ENCODE assay signal across 8 cellular contexts in the genomic region with DNA sequence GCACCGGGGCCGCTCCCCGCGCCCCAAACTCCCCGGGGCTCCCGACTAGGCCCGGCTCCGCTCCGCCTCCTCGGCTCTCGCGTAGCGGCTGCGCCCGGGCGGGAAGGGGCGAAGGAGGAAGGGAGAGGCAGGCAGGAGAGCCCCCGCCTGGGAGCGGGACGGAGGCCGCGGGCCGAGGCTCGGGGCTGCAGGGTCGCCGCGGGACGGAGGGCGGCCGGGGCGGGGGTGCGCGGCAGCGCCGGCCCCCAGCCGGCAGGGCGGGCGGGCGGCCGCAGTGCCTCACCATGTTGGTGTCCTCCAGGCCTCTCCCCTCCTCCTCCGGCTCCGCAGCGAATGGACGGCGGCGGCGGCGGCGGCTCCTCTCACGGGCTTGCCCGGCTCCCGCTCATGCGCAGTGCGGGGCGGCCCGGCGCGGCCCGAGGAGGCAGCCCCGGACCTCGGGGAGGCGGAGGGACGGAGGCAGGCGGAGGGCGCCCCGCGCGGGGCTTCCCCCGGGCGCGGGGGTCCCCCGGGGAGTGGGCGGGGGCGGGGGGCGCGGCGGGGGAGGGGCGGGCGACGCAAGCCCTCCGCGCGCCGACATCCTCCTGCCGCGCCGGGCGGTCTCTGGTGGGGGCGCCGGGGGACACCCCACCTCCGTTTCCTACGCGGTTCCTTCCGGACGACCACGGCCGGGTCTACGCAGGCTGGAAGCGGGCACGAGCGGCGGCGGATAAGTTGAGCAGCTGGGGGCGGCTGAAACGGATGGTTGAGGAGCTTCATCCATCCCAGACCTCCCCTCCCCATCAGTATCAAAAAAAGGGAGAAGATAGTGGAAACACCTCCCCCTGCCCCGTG. TPM values are rescaled to one million over a fixed set of nuclear protein-coding genes. Genes with fewer than 3 reads are reported as not detected.
A peak's percentile ranks its signal among the peaks of the same experiment; 100 is the strongest.
DNase-seq lines count a peak whose midpoint lies in the region; ATAC-seq and TF ChIP-seq lines count a peak whose summit lies in the region.

A gene (minus strand): TSS at position 335 of the 834 bp plus-strand sequence. CDS start 49 bp downstream, at position 286.

- peak within 1 kb of the TSS; percentile 93 for H2AFZ ChIP-seq in PC-9

- H3F3A ChIP-seq in PC-9 (ENCODE audit: insufficient read depth, low read depth) = peaks cover 10% of the 10 kb centered on the region

- H3K4me3 ChIP-seq in PC-9 (peak within 1 kb of the TSS; percentile 68), mucosa of stomach (ENCODE audit: low read length) (peak within 1 kb of the TSS; percentile 89)

- H3K79me2 ChIP-seq in PC-9 (ENCODE audit: low read depth) = peaks cover 44% of the 10 kb centered on the region

- intact Hi-C loops in PC-9 (cut with micrococcal nuclease; ENCODE audit: unreplicated experiment) = loop anchor here (1.0 kb wide), 1 partner anchor 119 kb away; a partner anchor contains a TSS

- no peak within 1 kb of the TSS for H3K27ac ChIP-seq in PC-9

- H3K36me3 ChIP-seq in PC-9 (ENCODE audit: low read depth) (no peaks in the 10 kb centered on the region), mucosa of stomach (ENCODE audit: control insufficient read depth, insufficient read depth, low read length) (no peaks in the 10 kb centered on the region)

- H3K9me3 ChIP-seq in PC-9 (ENCODE audit: insufficient read depth, low read depth) = no peaks in the 10 kb centered on the region
- H3K9me3 ChIP-seq in mucosa of stomach (ENCODE audit: control insufficient read depth, low read length) = no peaks in the 10 kb centered on the region

- peak within 1 kb of the TSS; percentile 92 for H3K4me2 ChIP-seq in PC-9

- peak within 1 kb of the TSS; percentile 92 for H3K9ac ChIP-seq in mucosa of stomach (ENCODE audit: low read length)

- CTCF ChIA-PET in PC-9 (lab: Charles Lee) = no interaction called here

- H3K27me3 ChIP-seq in PC-9 (ENCODE audit: insufficient read depth, low read depth) (no peaks in the 10 kb centered on the region), mucosa of stomach (ENCODE audit: control insufficient read depth, insufficient read depth, low read length) (no peaks in the 10 kb centered on the region)

- DNase-seq in DMS114 treated with DMSO at 0.1 percent for 48 hours (lab: John Stamatoyannopoulos, UW; ENCODE audit: unreplicated experiment) (peak; percentile 53), HuH-7 (ENCODE audit: low spot score) (peak; percentile 90), PC-9 (peak; percentile 79 to 97), erythroblast (lab: John Stamatoyannopoulos, UW) (peak; percentile 91 to 95)
- DNase-seq in activated T-cell treated with anti-CD3 and anti-CD28 coated beads, Interleukin-2, amount 50 U/mL, for 1 hour = peak; percentile 89
- peak; percentile 90 for DNase-seq in stimulated activated CD8-positive, alpha-beta memory T cell treated with anti-CD3 and anti-CD28 coated beads, Interleukin-4, amount 100 ng/mL, for 48 hours

- ATAC-seq in GM21515 (IDR thresholded peaks at IDR 0.05; ENCODE audit: unreplicated experiment) = peak; percentile 86

- H3K4me1 ChIP-seq in PC-9 (replicated peaks; ENCODE audit: insufficient read depth) (peaks cover 20% of the 10 kb centered on the region), mucosa of stomach (ENCODE audit: control insufficient read depth, insufficient read depth, low read length) (no peaks in the 10 kb centered on the region)

- POLR2A ChIA-PET in PC-9 (lab: Charles Lee; ENCODE audit: unreplicated experiment) = no interaction called here

- H4K20me1 ChIP-seq in PC-9 (ENCODE audit: insufficient read depth) = peaks cover 29% of the 10 kb centered on the region

- H3K9me2 ChIP-seq in PC-9 (ENCODE audit: insufficient read depth) = no peaks in the 10 kb centered on the region

- BruUV-seq in PC-9 (replicated peaks; lab: Mats Ljungman, UMichigan) = no TSS peak

- no peak for TF ChIP-seq CTCF in PC-9 (conservative IDR thresholded peaks at IDR 0.05)

- peak; percentile 34 for TF ChIP-seq POLR2A in erythroblast (IDR thresholded peaks at IDR 0.05; ENCODE audit: low read length)

RNA-seq across cellular contexts. Expression of the gene that starts here (rescaled TPM):
- 80.3 and 93.5 TPM in 2 replicates for total RNA-seq in PC-9 (2021)
